ENCODE assay signal across 14 cellular contexts in the genomic region with DNA sequence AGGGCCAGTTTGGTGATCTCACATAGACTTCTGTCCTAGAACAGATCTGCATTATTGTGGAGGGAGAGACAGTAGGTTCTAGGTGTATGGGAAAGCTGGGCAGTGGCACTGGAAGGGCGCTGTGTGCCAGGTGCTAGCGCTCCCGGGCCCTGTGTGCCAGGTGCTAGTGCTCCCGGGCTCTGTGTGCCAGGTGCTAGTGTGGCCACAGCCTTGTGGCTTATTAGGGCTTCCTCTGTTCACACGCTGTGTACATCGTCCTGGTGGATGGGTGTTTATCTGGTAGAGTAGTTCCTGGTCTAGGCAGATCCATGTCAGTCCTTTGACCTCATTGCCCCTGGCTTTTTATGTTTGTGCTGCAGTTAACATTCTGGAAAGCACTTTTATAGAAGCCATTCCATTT.
DNase-seq lines count a peak whose midpoint lies in the region; ATAC-seq and TF ChIP-seq lines count a peak whose summit lies in the region.
"Had no signal": no experiment of that assay in that cellular context is flagged by ENCODE, and none has a peak within 500 bp of the region (broad histone marks: within the 10 kb centered on the region; RNA-seq: fewer than 3 reads in every experiment).

No MANE protein-coding gene starts in this region.

- H3K27ac Mint-ChIP-seq in stimulated activated naive CD8-positive, alpha-beta T cell treated with anti-CD3 and anti-CD28 coated beads, Interleukin-15, amount 100 ng/mL, for 72 hours = no peak overlapping the region
- peak overlapping the region; percentile 24 for H3K27ac Mint-ChIP-seq in glutamatergic neuron (ENCODE audit: unreplicated experiment)
- H3K27ac Mint-ChIP-seq in stimulated activated effector memory CD8-positive, alpha-beta T cell treated with anti-CD3 and anti-CD28 coated beads, Interleukin-12 subunit alpha, Interleukin-12 subunit beta, amount 100 ng/mL, for 72 hours = no peak overlapping the region
- H3K27ac Mint-ChIP-seq: CD4-positive, alpha-beta T cell had no signal

- ATAC-seq in stimulated activated naive CD8-positive, alpha-beta T cell treated with anti-CD3 and anti-CD28 coated beads, Interleukin-15, amount 100 ng/mL, for 72 hours = peak; percentile 18
- ATAC-seq in stimulated activated naive CD8-positive, alpha-beta T cell treated with anti-CD3 and anti-CD28 coated beads, Interleukin-15, Interleukin-2, amounts not matched to agents 100 U/mL and 50 U/mL, for 24 hours = no peak
- peak; percentile 50 for ATAC-seq in stimulated activated effector memory CD8-positive, alpha-beta T cell treated with anti-CD3 and anti-CD28 coated beads, Interleukin-12 subunit alpha, Interleukin-12 subunit beta, amount 100 ng/mL, for 72 hours
- ATAC-seq: HCT116, K562 had no signal

- H3K27me3 Mint-ChIP-seq in stimulated activated naive CD8-positive, alpha-beta T cell treated with anti-CD3 and anti-CD28 coated beads, Interleukin-15, amount 100 ng/mL, for 72 hours = peaks cover 6% of the 10 kb centered on the region
- peaks cover 6% of the 10 kb centered on the region for H3K27me3 Mint-ChIP-seq in glutamatergic neuron (ENCODE audit: unreplicated experiment)

- H3K4me3 Mint-ChIP-seq in stimulated activated naive CD8-positive, alpha-beta T cell treated with anti-CD3 and anti-CD28 coated beads, Interleukin-15, amount 100 ng/mL, for 72 hours = no peak overlapping the region
- no peak overlapping the region for H3K4me3 Mint-ChIP-seq in glutamatergic neuron (ENCODE audit: unreplicated experiment)
- H3K4me3 Mint-ChIP-seq in stimulated activated effector memory CD8-positive, alpha-beta T cell treated with anti-CD3 and anti-CD28 coated beads, Interleukin-12 subunit alpha, Interleukin-12 subunit beta, amount 100 ng/mL, for 72 hours = no peak overlapping the region
- H3K4me3 Mint-ChIP-seq: CD4-positive, alpha-beta T cell had no signal

- no peaks in the 10 kb centered on the region for H3K9me3 Mint-ChIP-seq in stimulated activated naive CD8-positive, alpha-beta T cell treated with anti-CD3 and anti-CD28 coated beads, Interleukin-15, amount 100 ng/mL, for 72 hours
- H3K9me3 Mint-ChIP-seq in glutamatergic neuron (ENCODE audit: unreplicated experiment) = peaks cover 7% of the 10 kb centered on the region
- H3K9me3 Mint-ChIP-seq in stimulated activated effector memory CD8-positive, alpha-beta T cell treated with anti-CD3 and anti-CD28 coated beads, Interleukin-12 subunit alpha, Interleukin-12 subunit beta, amount 100 ng/mL, for 72 hours = no peaks in the 10 kb centered on the region
- H3K9me3 Mint-ChIP-seq: CD4-positive, alpha-beta T cell had no signal

- no peaks in the 10 kb centered on the region for H3K4me1 Mint-ChIP-seq in stimulated activated naive CD8-positive, alpha-beta T cell treated with anti-CD3 and anti-CD28 coated beads, Interleukin-15, amount 100 ng/mL, for 72 hours
- H3K4me1 Mint-ChIP-seq in glutamatergic neuron (ENCODE audit: low read depth, unreplicated experiment) = peaks cover 32% of the 10 kb centered on the region
- no peaks in the 10 kb centered on the region for H3K4me1 Mint-ChIP-seq in stimulated activated effector memory CD8-positive, alpha-beta T cell treated with anti-CD3 and anti-CD28 coated beads, Interleukin-12 subunit alpha, Interleukin-12 subunit beta, amount 100 ng/mL, for 72 hours

- H3K36me3 Mint-ChIP-seq in glutamatergic neuron (ENCODE audit: unreplicated experiment) = no peaks in the 10 kb centered on the region
- peaks cover 6% of the 10 kb centered on the region for H3K36me3 Mint-ChIP-seq in stimulated activated effector memory CD8-positive, alpha-beta T cell treated with anti-CD3 and anti-CD28 coated beads, Interleukin-12 subunit alpha, Interleukin-12 subunit beta, amount 100 ng/mL, for 72 hours

- TF ChIP-seq CTCF in glutamatergic neuron (IDR thresholded peaks at IDR 0.05; ENCODE audit: partially characterized antibody, unreplicated experiment) = no peak
- TF ChIP-seq CTCF in GM10248 (IDR thresholded peaks at IDR 0.05; ENCODE audit: control extremely low read depth, extremely low read depth, low read depth, missing control alignments) = no peak

- no peak for DNase-seq in stimulated activated naive CD8-positive, alpha-beta T cell treated with anti-CD3 and anti-CD28 coated beads, Interleukin-15, amount 100 ng/mL, for 72 hours
- DNase-seq in stimulated activated naive CD8-positive, alpha-beta T cell treated with anti-CD3 and anti-CD28 coated beads, Interleukin-15, Interleukin-2, amounts not matched to agents 100 U/mL and 50 U/mL, for 24 hours = no peak
- no peak for DNase-seq in glutamatergic neuron
- no peak for DNase-seq in stimulated activated effector memory CD8-positive, alpha-beta T cell treated with anti-CD3 and anti-CD28 coated beads, Interleukin-12 subunit alpha, Interleukin-12 subunit beta, amount 100 ng/mL, for 72 hours (ENCODE audit: low spot score in 2 of 2)
- no peak for DNase-seq in activated CD4-positive, alpha-beta T cell treated with anti-CD3 and anti-CD28 coated beads, Interleukin-2, amount 50 U/mL, for 1 hour
- DNase-seq in GM10248 (ENCODE audit: extremely low spot score) = no peak
- no peak for DNase-seq in DMS153 treated with DMSO at 0.1 percent for 48 hours (lab: John Stamatoyannopoulos, UW; ENCODE audit: unreplicated experiment)
- DNase-seq: ACHN; CD4-positive, alpha-beta T cell; COR-L47; DMS153; GF-D8 had no signal

- CTCF ChIA-PET in GM10248 (lab: Yijun Ruan, JAX) = interaction anchor here (1.3 to 3.2 kb wide), 3 partner anchors 9 to 424 kb away, joined by 4 to 15 read pairs (median 13); no protein-coding TSS in a partner anchor

- POLR2A ChIA-PET in GM10248 (lab: Yijun Ruan, JAX) = no interaction called here
